Comparison of ENCODE assay signal across 1 cellular context in the genomic region with DNA sequence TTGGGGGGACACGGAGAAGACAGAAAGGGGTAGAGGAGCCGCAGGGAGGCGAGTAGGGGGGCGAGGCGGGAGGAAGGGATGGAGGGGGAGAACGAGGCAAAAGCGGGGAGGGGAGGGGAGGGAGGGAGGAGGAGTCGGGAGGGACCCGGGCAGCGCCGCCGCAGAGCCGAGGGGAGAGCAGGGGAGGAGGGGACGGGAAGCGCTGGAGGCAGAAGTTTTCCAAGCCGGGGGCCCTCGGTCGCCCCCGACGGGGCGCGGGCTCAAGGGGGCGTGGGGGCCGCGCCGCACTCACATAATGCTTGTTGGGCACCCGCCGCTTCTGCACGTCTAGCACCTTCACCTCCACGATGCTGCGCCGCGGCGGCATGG.
TF ChIP-seq lines count a peak whose summit lies in the region.

No MANE protein-coding gene starts in this region.

TF ChIP-seq in HepG2, 621 proteins besides CTCF, POLR2A, EP300 and RAD21 (continued from another document):
- TF ChIP-seq, protein P1, sequence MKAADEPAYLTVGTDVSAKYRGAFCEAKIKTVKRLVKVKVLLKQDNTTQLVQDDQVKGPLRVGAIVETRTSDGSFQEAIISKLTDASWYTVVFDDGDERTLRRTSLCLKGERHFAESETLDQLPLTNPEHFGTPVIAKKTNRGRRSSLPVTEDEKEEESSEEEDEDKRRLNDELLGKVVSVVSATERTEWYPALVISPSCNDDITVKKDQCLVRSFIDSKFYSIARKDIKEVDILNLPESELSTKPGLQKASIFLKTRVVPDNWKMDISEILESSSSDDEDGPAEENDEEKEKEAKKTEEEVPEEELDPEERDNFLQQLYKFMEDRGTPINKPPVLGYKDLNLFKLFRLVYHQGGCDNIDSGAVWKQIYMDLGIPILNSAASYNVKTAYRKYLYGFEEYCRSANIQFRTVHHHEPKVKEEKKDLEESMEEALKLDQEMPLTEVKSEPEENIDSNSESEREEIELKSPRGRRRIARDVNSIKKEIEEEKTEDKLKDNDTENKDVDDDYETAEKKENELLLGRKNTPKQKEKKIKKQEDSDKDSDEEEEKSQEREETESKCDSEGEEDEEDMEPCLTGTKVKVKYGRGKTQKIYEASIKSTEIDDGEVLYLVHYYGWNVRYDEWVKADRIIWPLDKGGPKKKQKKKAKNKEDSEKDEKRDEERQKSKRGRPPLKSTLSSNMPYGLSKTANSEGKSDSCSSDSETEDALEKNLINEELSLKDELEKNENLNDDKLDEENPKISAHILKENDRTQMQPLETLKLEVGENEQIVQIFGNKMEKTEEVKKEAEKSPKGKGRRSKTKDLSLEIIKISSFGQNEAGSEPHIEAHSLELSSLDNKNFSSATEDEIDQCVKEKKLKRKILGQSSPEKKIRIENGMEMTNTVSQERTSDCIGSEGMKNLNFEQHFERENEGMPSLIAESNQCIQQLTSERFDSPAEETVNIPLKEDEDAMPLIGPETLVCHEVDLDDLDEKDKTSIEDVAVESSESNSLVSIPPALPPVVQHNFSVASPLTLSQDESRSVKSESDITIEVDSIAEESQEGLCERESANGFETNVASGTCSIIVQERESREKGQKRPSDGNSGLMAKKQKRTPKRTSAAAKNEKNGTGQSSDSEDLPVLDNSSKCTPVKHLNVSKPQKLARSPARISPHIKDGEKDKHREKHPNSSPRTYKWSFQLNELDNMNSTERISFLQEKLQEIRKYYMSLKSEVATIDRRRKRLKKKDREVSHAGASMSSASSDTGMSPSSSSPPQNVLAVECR (CRISPR knock-in tag; IDR thresholded peaks at IDR 0.05; ENCODE audit: borderline replicate concordance), result no peak
- TF ChIP-seq MEF2D (CRISPR knock-in tag; IDR thresholded peaks at IDR 0.05) (no peak), YY1 (IDR thresholded peaks at IDR 0.05; ENCODE audit: insufficient read depth, insufficient replicate concordance, low read depth, low read length) (peak; percentile 16), ZNF777 (CRISPR knock-in tag; IDR thresholded peaks at IDR 0.05) (peak; percentile 86), ZSCAN29 (CRISPR knock-in tag; conservative IDR thresholded peaks at IDR 0.05) (no peak), ZNF3 (CRISPR knock-in tag; IDR thresholded peaks at IDR 0.05) (no peak), HDAC6 (IDR thresholded peaks at IDR 0.05; ENCODE audit: low read depth, low read length) (no peak), ZNF441 (CRISPR knock-in tag; IDR thresholded peaks at IDR 0.05; ENCODE audit: borderline replicate concordance) (no peak), HNRNPK (IDR thresholded peaks at IDR 0.05; ENCODE audit: low read depth, low read length, poor library complexity, severe bottlenecking) (peak; percentile 99), ZSCAN25 (CRISPR knock-in tag; IDR thresholded peaks at IDR 0.05) (peak; percentile 59; the same call in 1 of the 2 replicates), PHF8 (CRISPR knock-in tag; IDR thresholded peaks at IDR 0.05) (peak; percentile 38; the same call in 1 of the 2 replicates), RBFOX2 (IDR thresholded peaks at IDR 0.05; ENCODE audit: low read depth, low read length) (0 out of 2 replicates have a peak, but pooled peaks have one; percentile 37)
- TF ChIP-seq, protein P2, sequence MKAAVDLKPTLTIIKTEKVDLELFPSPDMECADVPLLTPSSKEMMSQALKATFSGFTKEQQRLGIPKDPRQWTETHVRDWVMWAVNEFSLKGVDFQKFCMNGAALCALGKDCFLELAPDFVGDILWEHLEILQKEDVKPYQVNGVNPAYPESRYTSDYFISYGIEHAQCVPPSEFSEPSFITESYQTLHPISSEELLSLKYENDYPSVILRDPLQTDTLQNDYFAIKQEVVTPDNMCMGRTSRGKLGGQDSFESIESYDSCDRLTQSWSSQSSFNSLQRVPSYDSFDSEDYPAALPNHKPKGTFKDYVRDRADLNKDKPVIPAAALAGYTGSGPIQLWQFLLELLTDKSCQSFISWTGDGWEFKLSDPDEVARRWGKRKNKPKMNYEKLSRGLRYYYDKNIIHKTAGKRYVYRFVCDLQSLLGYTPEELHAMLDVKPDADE (CRISPR knock-in tag; IDR thresholded peaks at IDR 0.05), result no peak
